ENCODE assay signal across 1 cellular context in the genomic region with DNA sequence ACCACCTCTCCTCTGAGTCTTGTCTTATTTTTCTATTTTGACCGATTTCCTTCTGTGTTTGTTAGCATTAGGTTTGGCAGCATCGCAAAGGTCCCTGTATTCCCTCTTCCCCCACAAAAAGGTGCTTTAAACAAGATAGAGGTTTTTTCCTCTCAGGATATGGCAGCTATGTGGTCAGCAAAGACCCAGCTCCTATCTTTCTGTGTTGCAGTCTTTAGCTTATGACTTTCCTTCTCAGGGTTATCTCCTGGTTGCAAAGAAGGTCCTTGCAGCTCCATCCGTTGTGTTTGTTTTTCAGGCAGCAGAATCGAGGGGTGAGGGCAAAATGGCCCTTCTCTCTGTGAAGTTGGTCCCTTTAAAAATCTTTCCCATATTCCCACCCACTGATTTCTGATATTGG.
TF ChIP-seq lines count a peak whose summit lies in the region.

No MANE protein-coding gene starts in this region.

TF ChIP-seq in IMR-90, 13 proteins besides CTCF, POLR2A, EP300 and RAD21:
- TF ChIP-seq, protein P1, sequence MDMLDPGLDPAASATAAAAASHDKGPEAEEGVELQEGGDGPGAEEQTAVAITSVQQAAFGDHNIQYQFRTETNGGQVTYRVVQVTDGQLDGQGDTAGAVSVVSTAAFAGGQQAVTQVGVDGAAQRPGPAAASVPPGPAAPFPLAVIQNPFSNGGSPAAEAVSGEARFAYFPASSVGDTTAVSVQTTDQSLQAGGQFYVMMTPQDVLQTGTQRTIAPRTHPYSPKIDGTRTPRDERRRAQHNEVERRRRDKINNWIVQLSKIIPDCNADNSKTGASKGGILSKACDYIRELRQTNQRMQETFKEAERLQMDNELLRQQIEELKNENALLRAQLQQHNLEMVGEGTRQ (IDR thresholded peaks at IDR 0.05; ENCODE audit: low read depth, low read length), result no peak
- TF ChIP-seq SMC3 (IDR thresholded peaks at IDR 0.05; ENCODE audit: low read depth, low read length), result no peak
TF ChIP-seq in IMR-90: peak in this region for 0.
